ENCODE assay signal across 2 cellular contexts in genomic region chr10:74151879-74152722, GRCh38.
TF ChIP-seq lines count a peak whose summit lies in the region.

No MANE protein-coding gene starts in this region.

TF ChIP-seq in H1, 55 proteins besides CTCF, POLR2A, EP300 and RAD21:
- TF ChIP-seq BRCA1 (IDR thresholded peaks at IDR 0.05; ENCODE audit: low read depth, low read length) (no peak), SRF (IDR thresholded peaks at IDR 0.05; ENCODE audit: low read depth, low read length) (peak; percentile 59; the same call in 1 of the 2 replicates)

TF ChIP-seq in neural cell, 6 proteins besides CTCF, POLR2A, EP300 and RAD21:
- TF ChIP-seq MXI1 (conservative IDR thresholded peaks at IDR 0.05; ENCODE audit: poor library complexity, severe bottlenecking) (no peak), POLR2AphosphoS5 (IDR thresholded peaks at IDR 0.05) (no peak), REST (IDR thresholded peaks at IDR 0.05; ENCODE audit: borderline replicate concordance) (no peak), SMC3 (conservative IDR thresholded peaks at IDR 0.05; ENCODE audit: poor library complexity) (no peak)
TF ChIP-seq in neural cell: peak in this region for 0.
